ENCODE assay signal across 11 cellular contexts in genomic region chr2:24543252-24543651, GRCh38. TPM values are rescaled to one million over a fixed set of nuclear protein-coding genes. Genes with fewer than 3 reads are reported as not detected.
DNase-seq lines count a peak whose midpoint lies in the region; ATAC-seq, FAIRE-seq and TF ChIP-seq lines count a peak whose summit lies in the region.
"Had no signal": no experiment of that assay in that cellular context is flagged by ENCODE, and none has a peak within 500 bp of the region (broad histone marks: within the 10 kb centered on the region; RNA-seq: fewer than 3 reads in every experiment).

No MANE protein-coding gene starts in this region.

- TF ChIP-seq CTCF in C4-2B (conservative IDR thresholded peaks at IDR 0.05) (peak; percentile 27), GM12873 (IDR thresholded peaks at IDR 0.05; ENCODE audit: insufficient read depth, low read depth, low read length, missing control alignments) (peak; percentile 44), RWPE2 (IDR thresholded peaks at IDR 0.05; ENCODE audit: poor library complexity, severe bottlenecking) (peak; percentile 9), foreskin keratinocyte (conservative IDR thresholded peaks at IDR 0.05) (peak; percentile 49)

- H3K27me3 ChIP-seq in RWPE2 (ENCODE audit: insufficient read depth, poor library complexity, severe bottlenecking): no peaks in the 10 kb centered on the region
- H3K27me3 ChIP-seq in foreskin keratinocyte: no peaks in the 10 kb centered on the region

- no peaks in the 10 kb centered on the region for H3K36me3 ChIP-seq in RWPE2 (ENCODE audit: low read depth)

- no peaks in the 10 kb centered on the region for H3K9me3 ChIP-seq in RWPE2 (ENCODE audit: severe bottlenecking)

- H3K27ac ChIP-seq in C4-2B (peak overlapping the region; percentile 36; the same call in 1 of the 2 replicates), RWPE2 (ENCODE audit: poor library complexity, severe bottlenecking) (no peak overlapping the region), foreskin keratinocyte (no peak overlapping the region)

- no peak overlapping the region for H3K4me3 ChIP-seq in RWPE2 (ENCODE audit: severe bottlenecking)

- DNase-seq in RWPE2 (ENCODE audit: low spot score) (no peak), foreskin keratinocyte (no peak), NCI-H1694 treated with DMSO at 0.1 percent for 48 hours (lab: John Stamatoyannopoulos, UW) (no peak), HTR-8/SVneo (ENCODE audit: insufficient read length, low spot score) (no peak)
- DNase-seq: naive thymus-derived CD4-positive, alpha-beta T cell; NCI-H1048; NK-92 treated with Interleukin-12 subunit alpha and Interleukin-12 subunit beta, amount 100 ng/mL, for 24 hours had no signal

- ATAC-seq in RWPE2 (ENCODE audit: low read depth): no peak
- no peak for ATAC-seq in foreskin keratinocyte
- ATAC-seq in HG03354 (IDR thresholded peaks at IDR 0.05; ENCODE audit: poor library complexity, severe bottlenecking, unreplicated experiment): no peak
- ATAC-seq: naive thymus-derived CD4-positive, alpha-beta T cell had no signal

- no peaks in the 10 kb centered on the region for H3K4me1 ChIP-seq in RWPE2 (ENCODE audit: insufficient read depth, poor library complexity, severe bottlenecking)
- H3K4me1 ChIP-seq in foreskin keratinocyte: no peaks in the 10 kb centered on the region

- FAIRE-seq in HTR-8/SVneo (lab: Jason Lieb, UNC): no peak
- FAIRE-seq: H54 had no signal

RNA-seq across cellular contexts. Expression of gene NCOA1, which starts 52.2 kb away (rescaled TPM):
- total RNA-seq in foreskin keratinocyte: 5.3 and 6.0 TPM in 2 replicates
- polyA plus RNA-seq in foreskin keratinocyte: 1.0 and 1.1 TPM in 2 replicates
